Comparison of ENCODE assay signal across 29 cellular contexts in genomic region chr1:56080123-56080522, GRCh38.
A peak's percentile ranks its signal among the peaks of the same experiment; 100 is the strongest.
DNase-seq lines count a peak whose midpoint lies in the region; ATAC-seq, FAIRE-seq and TF ChIP-seq lines count a peak whose summit lies in the region.
"Had no signal": no experiment of that assay in that cellular context is flagged by ENCODE, and none has a peak within 500 bp of the region (broad histone marks: within the 10 kb centered on the region; RNA-seq: fewer than 3 reads in every experiment).

No MANE protein-coding gene starts in this region.

- H3K4me2 ChIP-seq in trophoblast cell (ENCODE audit: low read length), result no peak overlapping the region
- H3K4me2 ChIP-seq: KMS-11, SK-N-SH had no signal

- ATAC-seq in GM18870 (IDR thresholded peaks at IDR 0.05; ENCODE audit: unreplicated experiment), result no peak
- ATAC-seq in HG02610 (IDR thresholded peaks at IDR 0.05; ENCODE audit: unreplicated experiment), result no peak
- ATAC-seq: CD8-positive, alpha-beta T cell; natural killer cell; stimulated activated naive CD8-positive, alpha-beta T cell treated with anti-CD3 and anti-CD28 coated beads, Interleukin-15, Interleukin-2, amounts not matched to agents 100 U/mL and 50 U/mL, for 24 hours had no signal

- H2AFZ ChIP-seq in trophoblast cell (ENCODE audit: insufficient read depth, low read length, poor library complexity), result no peak overlapping the region

- no peak overlapping the region for H4K12ac ChIP-seq in trophoblast cell (ENCODE audit: low read depth, low read length)

- no peak overlapping the region for H4K8ac ChIP-seq in trophoblast cell (ENCODE audit: low read depth, low read length)

- H3K27ac Mint-ChIP-seq in activated T-helper 1 cell treated with anti-CD3 and anti-CD28 coated beads, Interleukin-12 subunit alpha, Interleukin-12 subunit beta, Interleukin-2, Interleukin-4 antibody, amounts not matched to agents 30 ng/mL and 10 ng/mL and 1 ng/mL, durations not matched to agents 14 hours and 24 hours and 36 hours, result no peak overlapping the region
- H3K27ac Mint-ChIP-seq: activated B cell treated with CpG ODN at 0.5 μM for 24 hours; CD8-positive, alpha-beta T cell; H9; natural killer cell; T-helper 2 cell treated with Interferon-gamma antibody and Interleukin-4, amounts not matched to agents 5 μg/mL and 100 μg/mL, for 36 hours had no signal

- H2BK12ac ChIP-seq in trophoblast cell (ENCODE audit: low read length), result no peak overlapping the region

- no peak overlapping the region for H3K4me3 ChIP-seq in bronchial epithelial cell (ENCODE audit: low read depth, low read length)
- no peak overlapping the region for H3K4me3 ChIP-seq in trophoblast cell (ENCODE audit: low read depth, low read length)
- H3K4me3 ChIP-seq: cardiac muscle cell, heart right ventricle, thyroid gland had no signal

- H3K4me1 Mint-ChIP-seq in activated T-helper 1 cell treated with anti-CD3 and anti-CD28 coated beads, Interleukin-12 subunit alpha, Interleukin-12 subunit beta, Interleukin-2, Interleukin-4 antibody, amounts not matched to agents 30 ng/mL and 10 ng/mL and 1 ng/mL, durations not matched to agents 14 hours and 24 hours and 36 hours (ENCODE audit: low read depth), result no peaks in the 10 kb centered on the region
- H3K4me1 Mint-ChIP-seq: activated B cell treated with CpG ODN at 0.5 μM for 24 hours, H9, natural killer cell had no signal

- no peak overlapping the region for H4K91ac ChIP-seq in trophoblast cell (ENCODE audit: low read depth, low read length)

- H3K36me3 ChIP-seq in bronchial epithelial cell (ENCODE audit: control insufficient read depth, insufficient read depth, low read length) (no peaks in the 10 kb centered on the region), trophoblast cell (ENCODE audit: control insufficient read depth in 1 of 2, insufficient read depth in 2 of 2, low read length in 2 of 2) (no peaks in the 10 kb centered on the region)
- H3K36me3 ChIP-seq: cardiac muscle cell, heart right ventricle, thyroid gland had no signal

- no peak overlapping the region for H3K27ac ChIP-seq in trophoblast cell (ENCODE audit: low read depth, low read length)
- H3K27ac ChIP-seq: cardiac muscle cell, KMS-11, thyroid gland had no signal

- intact Hi-C loops in activated T-helper 1 cell treated with anti-CD3 and anti-CD28 coated beads, Interleukin-12 subunit alpha, Interleukin-12 subunit beta, Interleukin-2, Interleukin-4 antibody, amounts not matched to agents 30 ng/mL and 10 ng/mL and 1 ng/mL, durations not matched to agents 14 hours and 24 hours and 36 hours (cut with micrococcal nuclease), result no loop called here

- no peak overlapping the region for H2BK120ac ChIP-seq in trophoblast cell (ENCODE audit: insufficient read depth, low read length, poor library complexity)

- no peaks in the 10 kb centered on the region for H3K27me3 Mint-ChIP-seq in activated T-helper 1 cell treated with anti-CD3 and anti-CD28 coated beads, Interleukin-12 subunit alpha, Interleukin-12 subunit beta, Interleukin-2, Interleukin-4 antibody, amounts not matched to agents 30 ng/mL and 10 ng/mL and 1 ng/mL, durations not matched to agents 14 hours and 24 hours and 36 hours (ENCODE audit: insufficient read depth)

- H3K79me1 ChIP-seq in trophoblast cell (ENCODE audit: low read length), result no peaks in the 10 kb centered on the region

- no CpG with 5 or more reads among the region's 5 CpGs for WGBS in trophoblast cell (ENCODE audit: extremely low coverage, insufficient coverage, insufficient read length)

- H2BK5ac ChIP-seq in trophoblast cell (ENCODE audit: low read depth, low read length, poor library complexity), result no peak overlapping the region

- no peaks in the 10 kb centered on the region for H3K79me2 ChIP-seq in trophoblast cell (ENCODE audit: control insufficient read depth, insufficient read depth, low read length, poor library complexity)

- no peak overlapping the region for H3K9ac ChIP-seq in trophoblast cell (ENCODE audit: low read length)
- H3K9ac ChIP-seq: KMS-11, SK-N-SH had no signal

- no peak overlapping the region for H3K14ac ChIP-seq in trophoblast cell (ENCODE audit: low read length)

- H3K18ac ChIP-seq in trophoblast cell (ENCODE audit: low read length), result no peak overlapping the region

- H3K4ac ChIP-seq in trophoblast cell (ENCODE audit: low read depth, low read length), result no peak overlapping the region

- H3K9me3 Mint-ChIP-seq in activated T-helper 1 cell treated with anti-CD3 and anti-CD28 coated beads, Interleukin-12 subunit alpha, Interleukin-12 subunit beta, Interleukin-2, Interleukin-4 antibody, amounts not matched to agents 30 ng/mL and 10 ng/mL and 1 ng/mL, durations not matched to agents 14 hours and 24 hours and 36 hours, result no peaks in the 10 kb centered on the region
- H3K9me3 Mint-ChIP-seq: activated B cell treated with CpG ODN at 0.5 μM for 24 hours; CD8-positive, alpha-beta T cell; H9; T-helper 2 cell treated with Interferon-gamma antibody and Interleukin-4, amounts not matched to agents 5 μg/mL and 100 μg/mL, for 36 hours had no signal

- H3K4me3 Mint-ChIP-seq in activated T-helper 1 cell treated with anti-CD3 and anti-CD28 coated beads, Interleukin-12 subunit alpha, Interleukin-12 subunit beta, Interleukin-2, Interleukin-4 antibody, amounts not matched to agents 30 ng/mL and 10 ng/mL and 1 ng/mL, durations not matched to agents 14 hours and 24 hours and 36 hours, result no peak overlapping the region
- H3K4me3 Mint-ChIP-seq: activated B cell treated with CpG ODN at 0.5 μM for 24 hours; CD8-positive, alpha-beta T cell; H9; natural killer cell; T-helper 2 cell treated with Interferon-gamma antibody and Interleukin-4, amounts not matched to agents 5 μg/mL and 100 μg/mL, for 36 hours had no signal

- no peak for FAIRE-seq in bronchial epithelial cell (lab: Jason Lieb, UNC)
- FAIRE-seq: endometrium had no signal

- H3K23ac ChIP-seq in trophoblast cell (ENCODE audit: low read length), result no peak overlapping the region

- H3K36me3 Mint-ChIP-seq in activated T-helper 1 cell treated with anti-CD3 and anti-CD28 coated beads, Interleukin-12 subunit alpha, Interleukin-12 subunit beta, Interleukin-2, Interleukin-4 antibody, amounts not matched to agents 30 ng/mL and 10 ng/mL and 1 ng/mL, durations not matched to agents 14 hours and 24 hours and 36 hours (ENCODE audit: low read depth), result no peaks in the 10 kb centered on the region
- H3K36me3 Mint-ChIP-seq: CD8-positive, alpha-beta T cell; natural killer cell had no signal

- no peaks in the 10 kb centered on the region for H3K4me1 ChIP-seq in trophoblast cell (ENCODE audit: control insufficient read depth in 1 of 2, insufficient read depth in 2 of 2, low read length in 2 of 2)

- H3K27me3 ChIP-seq in bronchial epithelial cell (ENCODE audit: control insufficient read depth, insufficient read depth, low read length), result no peaks in the 10 kb centered on the region
- H3K27me3 ChIP-seq in trophoblast cell (ENCODE audit: insufficient read depth, low read length), result no peaks in the 10 kb centered on the region
- H3K27me3 ChIP-seq: cardiac muscle cell, heart right ventricle, thyroid gland had no signal

- peak; percentile 47 for DNase-seq in CD1c-positive myeloid dendritic cell (ENCODE audit: extremely low spot score)
- peak; percentile 91 for DNase-seq in HT1080 (ENCODE audit: low read depth)
- peak; percentile 63 for DNase-seq in bronchial epithelial cell (ENCODE audit: low read depth)
- DNase-seq in trophoblast cell, result peak; percentile 72 to 86
- DNase-seq in middle frontal gyrus (ENCODE audit: extremely low spot score, low spot score), result no peak
- DNase-seq in activated T-helper 1 cell treated with anti-CD3 and anti-CD28 coated beads, Interleukin-12 subunit alpha, Interleukin-12 subunit beta, Interleukin-2, Interleukin-4 antibody, amounts not matched to agents 30 ng/mL and 10 ng/mL and 1 ng/mL, durations not matched to agents 14 hours and 24 hours and 36 hours (ENCODE audit: low spot score), result no peak
- DNase-seq: activated B cell treated with CpG ODN at 0.5 μM for 24 hours; activated naive CD4-positive, alpha-beta T cell treated with anti-CD3 and anti-CD28 coated beads, Interleukin-2, amount 50 U/mL, for 16 hours; AML-193; amygdala; CD8-positive, alpha-beta T cell; H9; heart right ventricle; left cardiac atrium; midbrain; natural killer cell; NCI-H1694 treated with DMSO at 0.1 percent for 48 hours; NCI-H2171 treated with DMSO at 0.1 percent for 48 hours; NCI-H526; right cardiac atrium; SK-N-SH; stimulated activated naive CD8-positive, alpha-beta T cell treated with anti-CD3 and anti-CD28 coated beads, Interleukin-15, Interleukin-2, amounts not matched to agents 100 U/mL and 50 U/mL, for 24 hours; thyroid gland had no signal

- no peaks in the 10 kb centered on the region for H3K9me3 ChIP-seq in trophoblast cell (ENCODE audit: insufficient read depth, low read depth, low read length)
- H3K9me3 ChIP-seq: SK-N-SH, thyroid gland had no signal

- TF ChIP-seq CTCF in bronchial epithelial cell (IDR thresholded peaks at IDR 0.05; ENCODE audit: insufficient read depth, low read length, severe bottlenecking), result no peak

- no peak overlapping the region for H2AK5ac ChIP-seq in trophoblast cell (ENCODE audit: low read length)

Comparison
In these comparisons a context has a peak if more than half of its experiments do, and no peak if none do; other contexts are left out.
1. DNase-seq: peak in CD1c-positive myeloid dendritic cell (single experiment), HT1080 (single experiment), bronchial epithelial cell (single experiment) and trophoblast cell (2 of 2); none in middle frontal gyrus (single experiment) and activated T-helper 1 cell treated with anti-CD3 and anti-CD28 coated beads, Interleukin-12 subunit alpha, Interleukin-12 subunit beta, Interleukin-2, Interleukin-4 antibody, amounts not matched to agents 30 ng/mL and 10 ng/mL and 1 ng/mL, durations not matched to agents 14 hours and 24 hours and 36 hours (single experiment).